In the genomic region with DNA sequence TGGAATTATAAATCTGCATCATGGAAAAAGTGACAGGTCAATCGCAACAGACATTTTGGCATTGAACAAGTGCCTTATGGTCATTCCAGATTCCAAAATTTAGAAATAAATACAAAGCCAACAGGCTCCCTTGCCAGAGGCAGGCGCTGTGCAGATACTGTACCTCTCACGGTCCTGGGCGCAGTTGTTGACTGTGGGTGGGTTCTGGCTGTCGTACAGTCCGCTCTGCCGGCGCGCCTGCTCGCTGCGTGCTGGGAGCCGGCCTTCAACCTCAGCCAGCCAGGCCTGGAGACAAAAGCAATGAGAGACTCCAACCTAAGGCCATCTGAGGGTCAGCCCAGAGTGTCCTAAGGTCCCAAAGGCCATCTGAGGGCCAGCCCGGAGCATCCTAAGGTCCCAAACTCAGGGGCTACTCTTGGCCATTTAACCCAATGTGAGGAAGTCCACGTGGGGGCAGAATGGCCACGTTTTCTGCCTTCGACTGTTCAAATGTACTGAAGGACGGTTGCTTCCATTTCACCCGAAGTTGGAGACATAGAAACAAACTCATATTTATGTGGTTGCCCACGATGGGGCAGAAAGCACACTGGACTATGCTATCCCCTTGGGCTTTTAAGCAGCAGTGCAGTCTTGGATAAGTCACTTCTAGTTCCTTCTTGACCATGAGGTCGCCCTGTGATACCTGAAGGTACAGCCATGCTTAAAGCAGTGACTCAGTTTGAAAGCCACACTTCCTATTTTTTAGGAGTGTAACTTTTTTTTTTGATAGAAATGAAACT, we compare ENCODE assay signal across 11 cellular contexts.
DNase-seq lines count a peak whose midpoint lies in the region; ATAC-seq and TF ChIP-seq lines count a peak whose summit lies in the region.
"Had no signal": no experiment of that assay in that cellular context is flagged by ENCODE, and none has a peak within 500 bp of the region (broad histone marks: within the 10 kb centered on the region; RNA-seq: fewer than 3 reads in every experiment).

No MANE protein-coding gene starts in this region.

- H3K4me2 ChIP-seq in hepatocyte = no peak overlapping the region

- no peak for DNase-seq in memory B cell (ENCODE audit: low spot score in 2 of 2)
- no peak for DNase-seq in hepatocyte (ENCODE audit: low spot score)
- DNase-seq in breast epithelium (ENCODE audit: low spot score in 2 of 2) = no peak
- DNase-seq in OCI-M2 (lab: John Stamatoyannopoulos, UW; ENCODE audit: unreplicated experiment) = no peak
- DNase-seq: activated T-cell treated with anti-CD3 and anti-CD28 coated beads for 4 hours, NCI-H2227 treated with DMSO at 0.1 percent for 48 hours had no signal

- H3K27ac ChIP-seq in hepatocyte = no peak overlapping the region
- H3K27ac ChIP-seq in breast epithelium = no peak overlapping the region

- H3K27me3 ChIP-seq in hepatocyte = no peaks in the 10 kb centered on the region
- no peaks in the 10 kb centered on the region for H3K27me3 ChIP-seq in breast epithelium

- H3K4me3 Mint-ChIP-seq in memory B cell = peak overlapping the region; percentile 41
- H3K4me3 Mint-ChIP-seq: neural crest cell had no signal

- TF ChIP-seq POLR2A in breast epithelium (IDR thresholded peaks at IDR 0.05) = no peak

- H4K20me1 ChIP-seq in hepatocyte (ENCODE audit: insufficient read depth, poor library complexity, severe bottlenecking) = no peaks in the 10 kb centered on the region

- no peak for TF ChIP-seq CTCF in hepatocyte (IDR thresholded peaks at IDR 0.05; ENCODE audit: poor library complexity)
- TF ChIP-seq CTCF in breast epithelium (IDR thresholded peaks at IDR 0.05) = no peak

- H3K27me3 Mint-ChIP-seq in memory B cell = no peaks in the 10 kb centered on the region

- no peaks in the 10 kb centered on the region for H3K79me2 ChIP-seq in hepatocyte

- no peak overlapping the region for H3K4me3 ChIP-seq in hepatocyte
- no peak overlapping the region for H3K4me3 ChIP-seq in breast epithelium

- intact Hi-C loops in breast epithelium (cut with DNase I; ENCODE audit: low total_unique reads) = no loop called here

- H3K4me1 ChIP-seq in hepatocyte (ENCODE audit: insufficient read depth) (no peaks in the 10 kb centered on the region), breast epithelium (no peaks in the 10 kb centered on the region)

- peaks cover 46% of the 10 kb centered on the region for H3K36me3 Mint-ChIP-seq in memory B cell

- peaks cover 31% of the 10 kb centered on the region for H3K4me1 Mint-ChIP-seq in memory B cell
- H3K4me1 Mint-ChIP-seq: neural crest cell had no signal

- H3K36me3 ChIP-seq in hepatocyte (replicated peaks; ENCODE audit: insufficient read depth, low read depth) (no peaks in the 10 kb centered on the region), breast epithelium (no peaks in the 10 kb centered on the region)

- ATAC-seq in GM18517 (IDR thresholded peaks at IDR 0.05; ENCODE audit: unreplicated experiment) (peak; percentile 82), GM21526 (IDR thresholded peaks at IDR 0.05; ENCODE audit: low FRiP score, unreplicated experiment) (peak; percentile 49), HG03571 (IDR thresholded peaks at IDR 0.05; ENCODE audit: unreplicated experiment) (peak; percentile 74), memory B cell (ENCODE audit: low read depth) (peak; percentile 92), HG03139 (IDR thresholded peaks at IDR 0.05; ENCODE audit: unreplicated experiment) (no peak)

- H2AFZ ChIP-seq in hepatocyte = no peak overlapping the region

- no peaks in the 10 kb centered on the region for H3K9me2 ChIP-seq in hepatocyte (replicated peaks; ENCODE audit: insufficient read depth)

- 97% methylated on average over 19 of the region's 20 CpGs for WGBS in hepatocyte (ENCODE audit: low lambda C conversion rate, missing lambda C conversion rate)

- H3K27ac Mint-ChIP-seq in memory B cell = peak overlapping the region; percentile 91

- no peaks in the 10 kb centered on the region for H3K9me3 Mint-ChIP-seq in memory B cell
- H3K9me3 Mint-ChIP-seq: neural crest cell had no signal

- no peaks in the 10 kb centered on the region for H3K9me3 ChIP-seq in hepatocyte (ENCODE audit: low read depth)
- no peaks in the 10 kb centered on the region for H3K9me3 ChIP-seq in breast epithelium
